Comparison of ENCODE assay signal across 31 cellular contexts in the genomic region with DNA sequence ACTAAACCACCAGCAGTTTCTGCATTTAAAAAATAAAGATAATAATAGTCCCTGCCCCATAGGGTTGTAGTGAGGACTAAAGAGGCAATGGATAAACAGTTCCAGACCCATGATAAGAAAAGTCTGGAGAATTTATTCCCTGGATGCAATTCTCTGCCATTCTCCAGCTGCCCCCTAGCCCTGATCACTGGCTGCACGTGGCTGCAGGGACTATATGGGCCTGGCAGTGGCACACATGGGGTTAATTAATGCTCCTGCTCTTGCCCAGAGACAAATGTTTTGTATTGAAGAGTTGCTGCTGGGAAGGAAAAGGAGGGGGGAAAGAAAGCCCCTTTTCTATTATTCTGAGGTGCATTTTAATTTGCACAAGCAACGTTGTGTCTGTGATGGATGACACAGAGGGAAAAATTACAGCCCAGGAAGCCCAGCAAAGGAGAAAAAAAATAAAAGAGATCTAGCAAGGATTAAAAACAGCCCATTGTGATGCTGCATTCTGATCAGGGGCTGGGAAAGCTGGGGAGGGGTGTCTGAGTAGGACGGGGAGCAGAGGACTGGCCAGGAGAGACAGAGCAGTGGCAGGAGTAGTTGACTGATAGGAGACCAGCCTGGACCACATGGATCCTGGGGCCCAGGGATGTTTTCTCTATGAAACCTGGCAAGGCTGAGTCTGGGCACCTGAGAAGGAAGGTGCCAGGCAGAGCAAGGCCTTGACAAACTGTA.
"Had no signal": no experiment of that assay in that cellular context is flagged by ENCODE, and none has a peak within 500 bp of the region (broad histone marks: within the 10 kb centered on the region; RNA-seq: fewer than 3 reads in every experiment).

No MANE protein-coding gene starts in this region.

- H3K36me3 Mint-ChIP-seq: activated naive CD4-positive, alpha-beta T cell treated with anti-CD3 and anti-CD28 coated beads, Interleukin-2, amount 10 ng/mL, durations not matched to agents 7 days and 5 days had no signal

- H3K9me3 Mint-ChIP-seq: activated CD4-positive, alpha-beta T cell treated with anti-CD3 and anti-CD28 coated beads, Interleukin-2, amount 10 ng/mL, durations not matched to agents 7 days and 5 days; activated naive CD4-positive, alpha-beta T cell treated with anti-CD3 and anti-CD28 coated beads, Interleukin-2, amount 10 ng/mL, durations not matched to agents 7 days and 5 days; activated T-helper 1 cell treated with anti-CD3 and anti-CD28 coated beads, Interleukin-12 subunit alpha, Interleukin-12 subunit beta, Interleukin-2, Interleukin-4 antibody, amounts not matched to agents 30 ng/mL and 10 ng/mL and 1 ng/mL, durations not matched to agents 14 hours and 24 hours and 36 hours had no signal

- DNase-seq: activated CD4-positive, alpha-beta T cell treated with anti-CD3 and anti-CD28 coated beads for 36 hours; activated CD4-positive, alpha-beta T cell treated with anti-CD3 and anti-CD28 coated beads, Interleukin-2, amount 10 ng/mL, durations not matched to agents 7 days and 5 days; activated CD4-positive, alpha-beta T cell treated with anti-CD3 and anti-CD28 coated beads, Interleukin-2, amount 50 U/mL, for 48 hours; activated CD8-positive, alpha-beta memory T cell treated with anti-CD3 and anti-CD28 coated beads, Interleukin-2, amount 50 U/mL, for 4 hours; activated gamma-delta T cell treated with Interleukin-2 at 50 U/mL for 16 hours; activated naive CD4-positive, alpha-beta T cell treated with anti-CD3 and anti-CD28 coated beads, Interleukin-2, amount 10 ng/mL, durations not matched to agents 7 days and 5 days; activated naive CD8-positive, alpha-beta T cell treated with anti-CD3 and anti-CD28 coated beads, Interleukin-2, amount 50 U/mL, for 24 hours; activated T-cell treated with anti-CD3 and anti-CD28 coated beads for 4 hours; activated T-cell treated with anti-CD3 and anti-CD28 coated beads, Interleukin-2, amount 50 U/mL, for 4 hours; anterior cingulate cortex; Karpas-422; KBM-7; NCI-H1048; NCI-H1105 treated with DMSO at 0.1 percent for 48 hours; NCI-H1436; NCI-H1694; NCI-H1930; NCI-H510A; NCI-H526; NCI-H748 treated with DMSO at 0.1 percent for 48 hours; NK-92 treated with Interleukin-12 subunit alpha and Interleukin-12 subunit beta, amount 100 ng/mL, for 24 hours; PC-9; SIG-M5; T1000; WERI-Rb-1 had no signal

- H3K27ac Mint-ChIP-seq: activated CD4-positive, alpha-beta T cell treated with anti-CD3 and anti-CD28 coated beads for 36 hours; activated CD4-positive, alpha-beta T cell treated with anti-CD3 and anti-CD28 coated beads, Interleukin-2, amount 10 ng/mL, durations not matched to agents 7 days and 5 days; activated naive CD4-positive, alpha-beta T cell treated with anti-CD3 and anti-CD28 coated beads, Interleukin-2, amount 10 ng/mL, durations not matched to agents 7 days and 5 days; activated naive CD8-positive, alpha-beta T cell; activated naive CD8-positive, alpha-beta T cell treated with anti-CD3 and anti-CD28 coated beads, Interleukin-2, amount 50 U/mL, for 24 hours; activated T-helper 1 cell treated with anti-CD3 and anti-CD28 coated beads, Interleukin-12 subunit alpha, Interleukin-12 subunit beta, Interleukin-2, Interleukin-4 antibody, amounts not matched to agents 30 ng/mL and 10 ng/mL and 1 ng/mL, durations not matched to agents 14 hours and 24 hours and 36 hours had no signal

- H3K4me3 ChIP-seq: cardiac muscle cell, PC-9 had no signal

- H3K27ac ChIP-seq: cardiac muscle cell, PC-9, RWPE1, WERI-Rb-1 had no signal

- H3K4me3 Mint-ChIP-seq: activated CD4-positive, alpha-beta T cell treated with anti-CD3 and anti-CD28 coated beads for 36 hours; activated CD4-positive, alpha-beta T cell treated with anti-CD3 and anti-CD28 coated beads, Interleukin-2, amount 10 ng/mL, durations not matched to agents 7 days and 5 days; activated naive CD4-positive, alpha-beta T cell treated with anti-CD3 and anti-CD28 coated beads, Interleukin-2, amount 10 ng/mL, durations not matched to agents 7 days and 5 days; activated naive CD8-positive, alpha-beta T cell; activated naive CD8-positive, alpha-beta T cell treated with anti-CD3 and anti-CD28 coated beads, Interleukin-2, amount 50 U/mL, for 24 hours; activated T-cell treated with anti-CD3 and anti-CD28 coated beads, Interleukin-2, amount 50 U/mL, for 4 hours; activated T-helper 1 cell treated with anti-CD3 and anti-CD28 coated beads, Interleukin-12 subunit alpha, Interleukin-12 subunit beta, Interleukin-2, Interleukin-4 antibody, amounts not matched to agents 30 ng/mL and 10 ng/mL and 1 ng/mL, durations not matched to agents 14 hours and 24 hours and 36 hours; central memory CD8-positive, alpha-beta T cell had no signal

- H3K4me1 Mint-ChIP-seq: activated CD4-positive, alpha-beta T cell treated with anti-CD3 and anti-CD28 coated beads for 36 hours; activated CD4-positive, alpha-beta T cell treated with anti-CD3 and anti-CD28 coated beads, Interleukin-2, amount 10 ng/mL, durations not matched to agents 7 days and 5 days; activated naive CD4-positive, alpha-beta T cell treated with anti-CD3 and anti-CD28 coated beads, Interleukin-2, amount 10 ng/mL, durations not matched to agents 7 days and 5 days; activated naive CD8-positive, alpha-beta T cell treated with anti-CD3 and anti-CD28 coated beads, Interleukin-2, amount 50 U/mL, for 24 hours; central memory CD8-positive, alpha-beta T cell had no signal

- H3K36me3 ChIP-seq: cardiac muscle cell, WERI-Rb-1 had no signal

- ATAC-seq: activated CD4-positive, alpha-beta T cell treated with anti-CD3 and anti-CD28 coated beads for 36 hours; activated naive CD8-positive, alpha-beta T cell treated with anti-CD3 and anti-CD28 coated beads, Interleukin-2, amount 50 U/mL, for 24 hours; activated T-cell treated with anti-CD3 and anti-CD28 coated beads, Interleukin-2, amount 50 U/mL, for 4 hours; Right ventricle myocardium inferior had no signal

- H3K4me2 ChIP-seq: PC-9 had no signal

- H3K27me3 ChIP-seq: cardiac muscle cell had no signal

- H2AFZ ChIP-seq: PC-9 had no signal
